ENCODE assay signal across 10 cellular contexts in genomic region chr19:58021541-58022282, GRCh38. TPM values are rescaled to one million over a fixed set of nuclear protein-coding genes. Genes with fewer than 3 reads are reported as not detected.
DNase-seq lines count a peak whose midpoint lies in the region; ATAC-seq and TF ChIP-seq lines count a peak whose summit lies in the region.
"Had no signal": no experiment of that assay in that cellular context is flagged by ENCODE, and none has a peak within 500 bp of the region (broad histone marks: within the 10 kb centered on the region; RNA-seq: fewer than 3 reads in every experiment).

No MANE protein-coding gene starts in this region.

- H3K4me3 ChIP-seq in BLaER1 (no peak overlapping the region), lower lobe of right lung (no peak overlapping the region), thoracic aorta (no peak overlapping the region)

- H3K9me3 ChIP-seq in BLaER1: peaks cover 28% of the 10 kb centered on the region
- H3K9me3 ChIP-seq in lower lobe of right lung: no peaks in the 10 kb centered on the region
- no peaks in the 10 kb centered on the region for H3K9me3 ChIP-seq in thoracic aorta

- H3K9ac ChIP-seq in BLaER1: 0 out of 2 replicates have a peak overlapping the region, but pooled peaks have one; percentile 5

- peak; percentile 10 for DNase-seq in HK-2 (ENCODE audit: unreplicated experiment)
- DNase-seq in dermis microvascular lymphatic vessel endothelial cell (ENCODE audit: low read depth in 2 of 2): peak; percentile 10 to 46
- no peak for DNase-seq in lower lobe of right lung
- peak; percentile 42 for DNase-seq in thoracic aorta (ENCODE audit: low spot score)
- no peak for DNase-seq in SIG-M5 (lab: John Stamatoyannopoulos, UW)
- DNase-seq in ecto neural progenitor cell (ENCODE audit: low spot score): no peak

- H3K4me2 ChIP-seq in BLaER1: peak overlapping the region; percentile 42; the same call in 1 of the 2 replicates

- ATAC-seq in SK-N-SH treated with all-trans-retinoic acid at 6 μM for 48 hours (peak; percentile 45; the same call in 2 of the 3 replicates), lower lobe of right lung (peak; percentile 66 to 82), thoracic aorta (ENCODE audit: insufficient number of reproducible peaks, low FRiP score, low read depth) (peak; percentile 65)

- intact Hi-C loops in lower lobe of right lung (cut with DNase I): loop anchor here (5.0 kb wide), 1 partner anchor 136 kb away; no protein-coding TSS in a partner anchor

- no peaks in the 10 kb centered on the region for H3K36me3 ChIP-seq in BLaER1
- no peaks in the 10 kb centered on the region for H3K36me3 ChIP-seq in lower lobe of right lung
- H3K36me3 ChIP-seq in thoracic aorta: no peaks in the 10 kb centered on the region

- no peaks in the 10 kb centered on the region for H4K20me1 ChIP-seq in BLaER1

- TF ChIP-seq CTCF in lower lobe of right lung (IDR thresholded peaks at IDR 0.05) (peak; percentile 66), thoracic aorta (IDR thresholded peaks at IDR 0.05) (peak; percentile 68)

- H3K27me3 ChIP-seq in BLaER1 (no peaks in the 10 kb centered on the region), lower lobe of right lung (ENCODE audit: low read depth) (no peaks in the 10 kb centered on the region), thoracic aorta (replicated peaks; ENCODE audit: insufficient read depth) (no peaks in the 10 kb centered on the region)

- H3K27ac ChIP-seq in BLaER1 (peak overlapping the region; percentile 33; the same call in 1 of the 2 replicates), lower lobe of right lung (no peak overlapping the region), thoracic aorta (no peak overlapping the region)
- H3K27ac ChIP-seq: HL-60 had no signal

- H3K4me1 ChIP-seq in BLaER1 (peaks cover 9% of the 10 kb centered on the region), lower lobe of right lung (no peaks in the 10 kb centered on the region), thoracic aorta (ENCODE audit: control insufficient read depth in 1 of 2, low read depth in 2 of 2) (no peaks in the 10 kb centered on the region)

TF ChIP-seq in SK-N-SH treated with all-trans-retinoic acid at 6 μM for 48 hours, 23 proteins besides CTCF, POLR2A, EP300 and RAD21:
- TF ChIP-seq PATZ1 (CRISPR knock-in tag; IDR thresholded peaks at IDR 0.05; ENCODE audit: borderline replicate concordance): no peak
- TF ChIP-seq CSDC2 (CRISPR knock-in tag; IDR thresholded peaks at IDR 0.05): no peak
- TF ChIP-seq OSR1 (CRISPR knock-in tag; IDR thresholded peaks at IDR 0.05): no peak
- no peak for TF ChIP-seq ZNF70 (CRISPR knock-in tag; IDR thresholded peaks at IDR 0.05)
- TF ChIP-seq GLIS3 (CRISPR knock-in tag; IDR thresholded peaks at IDR 0.05): no peak
- TF ChIP-seq ZFP30 (CRISPR knock-in tag; IDR thresholded peaks at IDR 0.05): no peak
- no peak for TF ChIP-seq BACH2 (CRISPR knock-in tag; IDR thresholded peaks at IDR 0.05; ENCODE audit: borderline replicate concordance)
- TF ChIP-seq CSRNP3 (CRISPR knock-in tag; IDR thresholded peaks at IDR 0.05): no peak
- TF ChIP-seq CREB5 (CRISPR knock-in tag; IDR thresholded peaks at IDR 0.05; ENCODE audit: low read depth): no peak
- no peak for TF ChIP-seq ISL1 (CRISPR knock-in tag; IDR thresholded peaks at IDR 0.05)
- TF ChIP-seq TOX (CRISPR knock-in tag; IDR thresholded peaks at IDR 0.05; ENCODE audit: borderline replicate concordance): no peak
- no peak for TF ChIP-seq ZC3H10 (CRISPR knock-in tag; IDR thresholded peaks at IDR 0.05)
- TF ChIP-seq POU6F1 (CRISPR knock-in tag; IDR thresholded peaks at IDR 0.05; ENCODE audit: borderline replicate concordance, low read depth): no peak
- no peak for TF ChIP-seq SNAI2 (CRISPR knock-in tag; IDR thresholded peaks at IDR 0.05)
- no peak for TF ChIP-seq TCF4 (CRISPR knock-in tag; IDR thresholded peaks at IDR 0.05; ENCODE audit: borderline replicate concordance)
- no peak for TF ChIP-seq ESRRG (CRISPR knock-in tag; IDR thresholded peaks at IDR 0.05)
- TF ChIP-seq ARNTL (CRISPR knock-in tag; IDR thresholded peaks at IDR 0.05; ENCODE audit: borderline replicate concordance, low read depth): no peak
- no peak for TF ChIP-seq ZNF565 (CRISPR knock-in tag; conservative IDR thresholded peaks at IDR 0.05; ENCODE audit: low read depth)
- TF ChIP-seq ZFP3 (CRISPR knock-in tag; IDR thresholded peaks at IDR 0.05): no peak
TF ChIP-seq in SK-N-SH treated with all-trans-retinoic acid at 6 μM for 48 hours: peak in this region for 0.

RNA-seq across cellular contexts. Expression of gene ZSCAN1, which starts 12.1 kb away (rescaled TPM):
- total RNA-seq in dermis microvascular lymphatic vessel endothelial cell: not detected in 2 replicates
- total RNA-seq in lower lobe of right lung: not detected
- not detected for total RNA-seq in thoracic aorta
- total RNA-seq: mononuclear cell had no signal

RNA-seq across cellular contexts. Expression of gene ZNF606, which starts 19.1 kb away (rescaled TPM):
- 4.1 and 9.4 TPM in 2 replicates for total RNA-seq in dermis microvascular lymphatic vessel endothelial cell
- 16.1 TPM for total RNA-seq in lower lobe of right lung
- 10 to 100 TPM; 13.7 to 24.5 TPM for total RNA-seq in thoracic aorta

RNA-seq across cellular contexts. Expression of gene ZNF135, which starts 37.4 kb away (rescaled TPM):
- total RNA-seq in dermis microvascular lymphatic vessel endothelial cell (0.64 and 1.8 TPM in 2 replicates), lower lobe of right lung (3.6 TPM), thoracic aorta (1 to 10 TPM; 7.6 to 9.5 TPM)

RNA-seq across cellular contexts. Expression of gene C19orf18, which starts 47.4 kb away (rescaled TPM):
- total RNA-seq in dermis microvascular lymphatic vessel endothelial cell (0.13 TPM in 2 replicates), lower lobe of right lung (1.0 TPM), thoracic aorta (not detected)

Comparison
In these comparisons a context has a peak if more than half of its experiments do, and no peak if none do; other contexts are left out.
1. DNase-seq: peak in HK-2 (single experiment), dermis microvascular lymphatic vessel endothelial cell (2 of 2) and thoracic aorta (single experiment); none in lower lobe of right lung (single experiment), SIG-M5 (single experiment) and ecto neural progenitor cell (single experiment).
2. Peak in every context shown above with its lines, with median percentiles within 50 percentile points of each other: ATAC-seq.